8 cellular contexts compared by ENCODE assay signal in genomic region chr9:19232830-19233194, GRCh38. TPM values are rescaled to one million over a fixed set of nuclear protein-coding genes. Genes with fewer than 3 reads are reported as not detected.
DNase-seq lines count a peak whose midpoint lies in the region; ATAC-seq and TF ChIP-seq lines count a peak whose summit lies in the region.

No MANE protein-coding gene starts in this region.

- peaks cover 0 to 53% (median 23%) of the 10 kb centered on the region in 4 donors for H3K4me1 ChIP-seq in sigmoid colon

- H3K27me3 ChIP-seq in sigmoid colon = no peaks in the 10 kb centered on the region
- H3K27me3 ChIP-seq in CD4-positive, alpha-beta T cell (ENCODE audit: control insufficient read depth, insufficient read depth, low read length) = no peaks in the 10 kb centered on the region

- H3K4me1 Mint-ChIP-seq in CD4-positive, alpha-beta T cell (ENCODE audit: low read depth) = peaks cover 20% of the 10 kb centered on the region
- H3K4me1 Mint-ChIP-seq in stimulated activated memory B cell treated with anti-CD40 and anti-IgM and Interleukin-4, amounts not matched to agents 10 μg/mL and 1 μg/mL and 100 μg/mL, for 72 hours = peaks cover 25% of the 10 kb centered on the region

- no peak overlapping the region for H3K4me3 Mint-ChIP-seq in CD4-positive, alpha-beta T cell
- H3K4me3 Mint-ChIP-seq in stimulated activated memory B cell treated with anti-CD40 and anti-IgM and Interleukin-4, amounts not matched to agents 10 μg/mL and 1 μg/mL and 100 μg/mL, for 72 hours = no peak overlapping the region

- H3K27ac Mint-ChIP-seq in CD4-positive, alpha-beta T cell = no peak overlapping the region
- no peak overlapping the region for H3K27ac Mint-ChIP-seq in stimulated activated memory B cell treated with anti-CD40 and anti-IgM and Interleukin-4, amounts not matched to agents 10 μg/mL and 1 μg/mL and 100 μg/mL, for 72 hours

- TF ChIP-seq EP300 in sigmoid colon (IDR thresholded peaks at IDR 0.05) = no peak

- POLR2A ChIA-PET in CD4-positive, alpha-beta T cell (lab: Charles Lee) = interaction anchor here (0.7 to 3.9 kb wide), 5 partner anchors 9 to 183 kb away, joined by 3 to 27 read pairs (median 4); partner anchors contain the start of genes RPS6 and RRAGA

- CTCF ChIA-PET in CD4-positive, alpha-beta T cell (lab: Charles Lee) = interaction anchor here (1.0 to 2.3 kb wide), 4 partner anchors 14 to 232 kb away, joined by 3 to 8 read pairs (median 6); partner anchors contain the start of gene RRAGA

- TF ChIP-seq POLR2A in sigmoid colon (IDR thresholded peaks at IDR 0.05) (no peak), lower leg skin (IDR thresholded peaks at IDR 0.05) (no peak)

- no peaks in the 10 kb centered on the region for H3K36me3 ChIP-seq in sigmoid colon

- H3K9me3 ChIP-seq in sigmoid colon = no peaks in the 10 kb centered on the region
- H3K9me3 ChIP-seq in CD4-positive, alpha-beta T cell (ENCODE audit: control insufficient read depth, low read length) = no peaks in the 10 kb centered on the region

- H3K36me3 Mint-ChIP-seq in CD4-positive, alpha-beta T cell (ENCODE audit: low read depth) = no peaks in the 10 kb centered on the region
- H3K36me3 Mint-ChIP-seq in stimulated activated memory B cell treated with anti-CD40 and anti-IgM and Interleukin-4, amounts not matched to agents 10 μg/mL and 1 μg/mL and 100 μg/mL, for 72 hours = peaks cover 6% of the 10 kb centered on the region

- ATAC-seq in GM18502 (IDR thresholded peaks at IDR 0.05; ENCODE audit: poor library complexity, unreplicated experiment) = peak; percentile 28
- ATAC-seq in CD4-positive, alpha-beta T cell (ENCODE audit: poor library complexity) = no peak
- no peak for ATAC-seq in stimulated activated memory B cell treated with anti-CD40 and anti-IgM and Interleukin-4, amounts not matched to agents 10 μg/mL and 1 μg/mL and 100 μg/mL, for 72 hours

- intact Hi-C loops in sigmoid colon (cut with DNase I) (loop anchor here (5.0 kb wide), 2 partner anchors 131 to 224 kb away; partner anchors contain the start of gene HAUS6), lower leg skin (cut with DNase I; ENCODE audit: low total_unique reads) (no loop called here)
- intact Hi-C loops in CD4-positive, alpha-beta T cell (cut with DNase I, micrococcal nuclease) = loop anchor here (5.0 to 10.0 kb wide), 5 partner anchors 52 to 1092 kb away; partner anchors contain the start of genes HAUS6 (in 1 of the 2) and RRAGA (in 1 of the 2)

- no peak for TF ChIP-seq CTCF in coronary artery (IDR thresholded peaks at IDR 0.05)
- TF ChIP-seq CTCF in sigmoid colon (IDR thresholded peaks at IDR 0.05) = no peak
- TF ChIP-seq CTCF in CD4-positive, alpha-beta T cell (IDR thresholded peaks at IDR 0.05) = no peak
- no peak for TF ChIP-seq CTCF in lower leg skin (IDR thresholded peaks at IDR 0.05)

- no peaks in the 10 kb centered on the region for H3K9me3 Mint-ChIP-seq in CD4-positive, alpha-beta T cell
- H3K9me3 Mint-ChIP-seq in stimulated activated memory B cell treated with anti-CD40 and anti-IgM and Interleukin-4, amounts not matched to agents 10 μg/mL and 1 μg/mL and 100 μg/mL, for 72 hours = no peaks in the 10 kb centered on the region

- peak overlapping the region in 1 of 2 donors; percentile 98 for H3K27ac ChIP-seq in coronary artery
- peak overlapping the region; percentile 93 to 100 (median 98) for H3K27ac ChIP-seq in sigmoid colon
- no peak overlapping the region for H3K27ac ChIP-seq in CD4-positive, alpha-beta T cell (ENCODE audit: low read depth, low read length)

- peak overlapping the region; percentile 98 for H3K4me3 ChIP-seq in coronary artery
- peak overlapping the region in 3 of 4 donors; percentile 67 to 99 (median 98) for H3K4me3 ChIP-seq in sigmoid colon
- no peak overlapping the region for H3K4me3 ChIP-seq in lower leg skin (ENCODE audit: low read depth, poor library complexity, severe bottlenecking)

- H3K27me3 Mint-ChIP-seq in CD4-positive, alpha-beta T cell = no peaks in the 10 kb centered on the region
- H3K27me3 Mint-ChIP-seq in stimulated activated memory B cell treated with anti-CD40 and anti-IgM and Interleukin-4, amounts not matched to agents 10 μg/mL and 1 μg/mL and 100 μg/mL, for 72 hours = no peaks in the 10 kb centered on the region

- WGBS in sigmoid colon, 2 donors = 0 to 8% methylated on average over 1 of the region's 1 CpG
- 9 to 10% methylated on average over 1 of the region's 1 CpG for WGBS in lower leg skin, 2 donors

- DNase-seq in LHCN-M2 (ENCODE audit: low read depth) (peak; percentile 43), coronary artery (ENCODE audit: low spot score) (no peak), sigmoid colon (no peak), activated gamma-delta T cell (lab: John Stamatoyannopoulos, UW) (no peak), lower leg skin (ENCODE audit: low spot score in 2 of 2) (no peak)
- DNase-seq in CD4-positive, alpha-beta T cell = no peak

RNA-seq across cellular contexts. Expression of gene DENND4C, which starts 2.3 kb away (rescaled TPM):
- total RNA-seq in LHCN-M2 (2014; rRNA removed) = 29.3 and 32.0 TPM in 2 replicates
- 4.9 TPM for polyA plus RNA-seq in LHCN-M2 (2012)
- 100 to 1,000 TPM in 3 of 4 donors, 10 to 100 TPM in 1; 75.6 to 109 (median 101) TPM for total RNA-seq in sigmoid colon
- 10 to 100 TPM; 11.3 to 15.5 (median 14.4) TPM for polyA plus RNA-seq in sigmoid colon
- 10 to 100 TPM; 32.5 to 34.1 TPM for total RNA-seq in CD4-positive, alpha-beta T cell
- total RNA-seq in lower leg skin = 100 to 1,000 TPM in 2 of 4 donors, 10 to 100 TPM in 2; 78.2 to 119 (median 104) TPM
